1 cellular context compared by ENCODE assay signal in genomic region chr18:74273394-74273793, GRCh38.
TF ChIP-seq lines count a peak whose summit lies in the region.

No MANE protein-coding gene starts in this region.

TF ChIP-seq in HepG2, 621 proteins besides CTCF, POLR2A, EP300 and RAD21:
- no peak for TF ChIP-seq ZFP82 (CRISPR knock-in tag; IDR thresholded peaks at IDR 0.05; ENCODE audit: borderline replicate concordance)
- TF ChIP-seq, protein P1, sequence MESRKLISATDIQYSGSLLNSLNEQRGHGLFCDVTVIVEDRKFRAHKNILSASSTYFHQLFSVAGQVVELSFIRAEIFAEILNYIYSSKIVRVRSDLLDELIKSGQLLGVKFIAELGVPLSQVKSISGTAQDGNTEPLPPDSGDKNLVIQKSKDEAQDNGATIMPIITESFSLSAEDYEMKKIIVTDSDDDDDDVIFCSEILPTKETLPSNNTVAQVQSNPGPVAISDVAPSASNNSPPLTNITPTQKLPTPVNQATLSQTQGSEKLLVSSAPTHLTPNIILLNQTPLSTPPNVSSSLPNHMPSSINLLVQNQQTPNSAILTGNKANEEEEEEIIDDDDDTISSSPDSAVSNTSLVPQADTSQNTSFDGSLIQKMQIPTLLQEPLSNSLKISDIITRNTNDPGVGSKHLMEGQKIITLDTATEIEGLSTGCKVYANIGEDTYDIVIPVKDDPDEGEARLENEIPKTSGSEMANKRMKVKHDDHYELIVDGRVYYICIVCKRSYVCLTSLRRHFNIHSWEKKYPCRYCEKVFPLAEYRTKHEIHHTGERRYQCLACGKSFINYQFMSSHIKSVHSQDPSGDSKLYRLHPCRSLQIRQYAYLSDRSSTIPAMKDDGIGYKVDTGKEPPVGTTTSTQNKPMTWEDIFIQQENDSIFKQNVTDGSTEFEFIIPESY (CRISPR knock-in tag; IDR thresholded peaks at IDR 0.05): no peak
- no peak for TF ChIP-seq ZFP62 (CRISPR knock-in tag; IDR thresholded peaks at IDR 0.05)
- no peak for TF ChIP-seq CREB1 (IDR thresholded peaks at IDR 0.05)
- TF ChIP-seq CREB1 (CRISPR knock-in tag; IDR thresholded peaks at IDR 0.05): no peak
- TF ChIP-seq ZNF850 (CRISPR knock-in tag; conservative IDR thresholded peaks at IDR 0.05): no peak
- no peak for TF ChIP-seq ZBTB42 (CRISPR knock-in tag; IDR thresholded peaks at IDR 0.05)
- TF ChIP-seq ZNF431 (CRISPR knock-in tag; IDR thresholded peaks at IDR 0.05; ENCODE audit: borderline replicate concordance, low read depth): no peak
- no peak for TF ChIP-seq RARA (CRISPR knock-in tag; IDR thresholded peaks at IDR 0.05)
- no peak for TF ChIP-seq ONECUT2 (CRISPR knock-in tag; IDR thresholded peaks at IDR 0.05)
- no peak for TF ChIP-seq BRF2 (CRISPR knock-in tag; IDR thresholded peaks at IDR 0.05)
- no peak for TF ChIP-seq ZFP41 (CRISPR knock-in tag; IDR thresholded peaks at IDR 0.05; ENCODE audit: borderline replicate concordance)
- TF ChIP-seq ATRX (CRISPR knock-in tag; IDR thresholded peaks at IDR 0.05; ENCODE audit: borderline replicate concordance): no peak
